In genomic region chr4:9765091-9765490, GRCh38 we compare ENCODE assay signal across 8 cellular contexts. TPM values are rescaled to one million over a fixed set of nuclear protein-coding genes. Genes with fewer than 3 reads are reported as not detected.
DNase-seq lines count a peak whose midpoint lies in the region; ATAC-seq and TF ChIP-seq lines count a peak whose summit lies in the region.

No MANE protein-coding gene starts in this region.

- intact Hi-C loops in Right ventricle myocardium superior (cut with DNase I) (loop anchor here (2.0 kb wide), 1 partner anchor 250 kb away; no protein-coding TSS in a partner anchor), OCI-LY7 (cut with micrococcal nuclease; ENCODE audit: unreplicated experiment) (no loop called here), spleen (cut with DNase I; ENCODE audit: low total_unique reads) (loop anchor here (10.0 kb wide), 1 partner anchor 250 kb away; no protein-coding TSS in a partner anchor)

- no peaks in the 10 kb centered on the region for H3K9me2 ChIP-seq in OCI-LY7 (ENCODE audit: insufficient read depth, low read length)

- H3K79me2 ChIP-seq in OCI-LY7 (ENCODE audit: insufficient read depth, low read depth, low read length) = no peaks in the 10 kb centered on the region

- POLR2A ChIA-PET in OCI-LY7 (lab: Charles Lee) = no interaction called here

- TF ChIP-seq CTCF in cardiac muscle cell (IDR thresholded peaks at IDR 0.05; ENCODE audit: low read depth, low read length) (peak; percentile 77), OCI-LY7 (conservative IDR thresholded peaks at IDR 0.05; ENCODE audit: low read length) (peak; percentile 60), thoracic aorta (IDR thresholded peaks at IDR 0.05) (peak; percentile 26), spleen (IDR thresholded peaks at IDR 0.05 in 8 of 11, conservative IDR thresholded peaks at IDR 0.05 in 3 of 11) (peak in 4 of 11 experiments; percentile 26 to 46 (median 34))

- H3K9me3 ChIP-seq in cardiac muscle cell (ENCODE audit: low read depth) (no peaks in the 10 kb centered on the region), OCI-LY7 (ENCODE audit: low read length) (no peaks in the 10 kb centered on the region), thoracic aorta (no peaks in the 10 kb centered on the region), spleen (no peaks in the 10 kb centered on the region)

- no peak overlapping the region for H2AFZ ChIP-seq in OCI-LY7 (ENCODE audit: low read length)

- 20 to 39% (median 27%) methylated on average over 5 to 9 of the region's 9 CpGs for WGBS in spleen, 5 donors

- no TSS peak for BruUV-seq in OCI-LY7 (replicated peaks; lab: Mats Ljungman, UMichigan)

- CTCF ChIA-PET in OCI-LY7 (lab: Charles Lee; ENCODE audit: unreplicated experiment) = no interaction called here

- DNase-seq in cardiac muscle cell (ENCODE audit: low read depth in 1 of 2, low spot score in 1 of 2) (peak; percentile 19 to 57), Right ventricle myocardium superior (no peak), OCI-LY7 (ENCODE audit: low spot score) (peak; percentile 1), germinal center (ENCODE audit: low spot score) (peak; percentile 14), thoracic aorta (ENCODE audit: low spot score) (no peak), spleen (no peak)

- H3K36me3 ChIP-seq in cardiac muscle cell (no peaks in the 10 kb centered on the region), OCI-LY7 (ENCODE audit: insufficient read depth, low read length) (no peaks in the 10 kb centered on the region), thoracic aorta (no peaks in the 10 kb centered on the region), spleen (no peaks in the 10 kb centered on the region)

- H3K4me1 ChIP-seq in cardiac muscle cell (ENCODE audit: low read depth) (no peaks in the 10 kb centered on the region), OCI-LY7 (ENCODE audit: insufficient read depth, low read length, poor library complexity, severe bottlenecking) (no peaks in the 10 kb centered on the region), thoracic aorta (ENCODE audit: control insufficient read depth in 1 of 2, low read depth in 2 of 2) (no peaks in the 10 kb centered on the region), spleen (peaks cover 0 to 4% (median 0%) of the 10 kb centered on the region in 6 donors)

- no peak for ATAC-seq in Right ventricle myocardium superior (ENCODE audit: poor library complexity)
- ATAC-seq in thoracic aorta (ENCODE audit: insufficient number of reproducible peaks, low FRiP score, low read depth) = no peak
- no peak for ATAC-seq in HG03460 (IDR thresholded peaks at IDR 0.05; ENCODE audit: unreplicated experiment)
- no peak for ATAC-seq in GM18907 (IDR thresholded peaks at IDR 0.05; ENCODE audit: unreplicated experiment)

- H3K27me3 ChIP-seq in cardiac muscle cell (no peaks in the 10 kb centered on the region), thoracic aorta (replicated peaks; ENCODE audit: insufficient read depth) (no peaks in the 10 kb centered on the region), spleen (replicated peaks in 1 of 7) (peaks cover 0 to 21% (median 0%) of the 10 kb centered on the region in 7 donors)

- no peak overlapping the region for H3K27ac ChIP-seq in cardiac muscle cell
- no peak overlapping the region for H3K27ac ChIP-seq in OCI-LY7 (ENCODE audit: low read depth, low read length, poor library complexity, severe bottlenecking)
- no peak overlapping the region for H3K27ac ChIP-seq in thoracic aorta
- no peak overlapping the region for H3K27ac ChIP-seq in spleen

- no peaks in the 10 kb centered on the region for H4K20me1 ChIP-seq in OCI-LY7 (ENCODE audit: insufficient read depth, low read length)

- H3K4me2 ChIP-seq in OCI-LY7 (ENCODE audit: low read length) = no peak overlapping the region

- TF ChIP-seq POLR2A in spleen (IDR thresholded peaks at IDR 0.05) = no peak

- no peak overlapping the region for H3K4me3 ChIP-seq in cardiac muscle cell
- no peak overlapping the region for H3K4me3 ChIP-seq in OCI-LY7 (ENCODE audit: low read depth, low read length, poor library complexity, severe bottlenecking)
- no peak overlapping the region for H3K4me3 ChIP-seq in thoracic aorta
- no peak overlapping the region for H3K4me3 ChIP-seq in spleen

RNA-seq across cellular contexts. Expression of gene DRD5, which starts 16.3 kb away (rescaled TPM):
- total RNA-seq in cardiac muscle cell (not detected in 2 replicates), Right ventricle myocardium superior (not detected), OCI-LY7 (2022) (not detected in 2 replicates), thoracic aorta (not detected), spleen (not detected)
- polyA plus RNA-seq in cardiac muscle cell (not detected in 2 replicates), spleen (not detected)
- total RNA-seq in OCI-LY7 (2014; rRNA removed; shearing (Covaris generic)) = not detected in 2 replicates

Comparison
In these comparisons a context has a peak if more than half of its experiments do, and no peak if none do; other contexts are left out.
1. DNase-seq: peak in cardiac muscle cell (2 of 2), OCI-LY7 (single experiment) and germinal center (single experiment); none in Right ventricle myocardium superior (single experiment), thoracic aorta (single experiment) and spleen (single experiment).